Comparison of ENCODE assay signal across 17 cellular contexts in genomic region chr5:76368941-76369340, GRCh38. TPM values are rescaled to one million over a fixed set of nuclear protein-coding genes. Genes with fewer than 3 reads are reported as not detected.
"Had no signal": no experiment of that assay in that cellular context is flagged by ENCODE, and none has a peak within 500 bp of the region (broad histone marks: within the 10 kb centered on the region; RNA-seq: fewer than 3 reads in every experiment).

No MANE protein-coding gene starts in this region.

- H3K27ac ChIP-seq: esophagus muscularis mucosa, gastroesophageal sphincter, heart left ventricle, left lung, SJSA1, spleen, tibial nerve had no signal

- H3K36me3 ChIP-seq: esophagus muscularis mucosa, gastroesophageal sphincter, heart left ventricle, left lung, SJSA1, spleen, tibial nerve had no signal

- ATAC-seq: gastroesophageal sphincter; heart left ventricle; left lung; stimulated activated naive B cell treated with anti-CD40 and anti-IgM and Interleukin-4, amounts not matched to agents 10 μg/mL and 1 μg/mL and 100 μg/mL, for 72 hours; WTC11 had no signal

- H3K4me1 ChIP-seq: gastroesophageal sphincter, spleen, tibial nerve had no signal

- DNase-seq: activated T-cell treated with anti-CD3 and anti-CD28 coated beads, Interleukin-2, amount 50 U/mL, for 1 hour; effector CD4-positive, alpha-beta T cell; heart left ventricle; kidney; left lung; midbrain; nucleus accumbens; retina; spleen; stimulated activated naive B cell treated with anti-CD40 and anti-IgM and Interleukin-4, amounts not matched to agents 10 μg/mL and 1 μg/mL and 100 μg/mL, for 72 hours had no signal

- H3K9me3 Mint-ChIP-seq: nephron had no signal

- H3K4me3 Mint-ChIP-seq: nephron; stimulated activated naive B cell treated with anti-CD40 and anti-IgM and Interleukin-4, amounts not matched to agents 10 μg/mL and 1 μg/mL and 100 μg/mL, for 72 hours; WTC11 had no signal

- H3K27me3 ChIP-seq: esophagus muscularis mucosa, gastroesophageal sphincter, heart left ventricle, left lung, spleen, tibial nerve had no signal

- H3K4me3 ChIP-seq: esophagus muscularis mucosa, gastroesophageal sphincter, heart left ventricle, left lung, SJSA1, spleen, tibial nerve had no signal

- H3K27ac Mint-ChIP-seq: nephron; stimulated activated naive B cell treated with anti-CD40 and anti-IgM and Interleukin-4, amounts not matched to agents 10 μg/mL and 1 μg/mL and 100 μg/mL, for 72 hours; WTC11 had no signal

- H3K9me3 ChIP-seq: esophagus muscularis mucosa, gastroesophageal sphincter, heart left ventricle, left lung, SJSA1, spleen, tibial nerve had no signal

- H3K36me3 Mint-ChIP-seq: stimulated activated naive B cell treated with anti-CD40 and anti-IgM and Interleukin-4, amounts not matched to agents 10 μg/mL and 1 μg/mL and 100 μg/mL, for 72 hours had no signal

RNA-seq across cellular contexts. Expression of gene IQGAP2, which starts 34.1 kb away (rescaled TPM):
- total RNA-seq: bronchial epithelial cell had no signal
